ENCODE assay signal across 8 cellular contexts in the genomic region with DNA sequence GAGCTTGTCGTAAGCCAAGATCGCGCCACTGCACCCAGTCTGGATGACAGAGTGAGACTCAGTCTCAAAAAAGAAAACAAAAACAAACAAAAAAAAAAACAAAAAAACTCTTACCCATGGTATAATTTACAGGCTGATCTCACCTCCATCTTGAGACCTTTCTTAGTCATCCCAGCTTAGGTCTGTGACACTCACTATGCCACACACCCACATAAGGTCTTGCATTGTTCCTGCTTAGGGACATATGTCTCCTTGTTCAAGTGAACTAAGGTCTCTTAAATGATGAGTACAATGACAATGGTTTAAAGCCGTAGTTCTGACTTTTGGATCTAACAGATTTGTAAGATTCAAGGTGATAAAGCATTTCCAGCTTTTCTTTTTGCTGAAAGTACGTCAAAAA.
"Had no signal": no experiment of that assay in that cellular context is flagged by ENCODE, and none has a peak within 500 bp of the region (broad histone marks: within the 10 kb centered on the region; RNA-seq: fewer than 3 reads in every experiment).

No MANE protein-coding gene starts in this region.

- ATAC-seq: GM23338, HCT116, HepG2 had no signal

- H3K4me2 ChIP-seq: GM23338 had no signal

- H3K27ac Mint-ChIP-seq: HFFc6, IgD-negative memory B cell had no signal

- H3K4me1 ChIP-seq: HAP-1 had no signal

- H3K9me3 Mint-ChIP-seq: HFFc6, IgD-negative memory B cell had no signal

- H3K36me3 ChIP-seq: HAP-1 had no signal

- H3K9me3 ChIP-seq: HAP-1 had no signal

- H3K4me3 Mint-ChIP-seq: GM23338, HFFc6, IgD-negative memory B cell had no signal

- H3K27me3 Mint-ChIP-seq: IgD-negative memory B cell had no signal

- H3K27ac ChIP-seq: HL-60 had no signal

- H2AFZ ChIP-seq: GM23338 had no signal

- DNase-seq: HFFc6, KBM-7 had no signal

- H3K4me3 ChIP-seq: GM23338, HAP-1 had no signal

- H3K4me1 Mint-ChIP-seq: GM23338, IgD-negative memory B cell had no signal
